19 cellular contexts compared by ENCODE assay signal in the genomic region with DNA sequence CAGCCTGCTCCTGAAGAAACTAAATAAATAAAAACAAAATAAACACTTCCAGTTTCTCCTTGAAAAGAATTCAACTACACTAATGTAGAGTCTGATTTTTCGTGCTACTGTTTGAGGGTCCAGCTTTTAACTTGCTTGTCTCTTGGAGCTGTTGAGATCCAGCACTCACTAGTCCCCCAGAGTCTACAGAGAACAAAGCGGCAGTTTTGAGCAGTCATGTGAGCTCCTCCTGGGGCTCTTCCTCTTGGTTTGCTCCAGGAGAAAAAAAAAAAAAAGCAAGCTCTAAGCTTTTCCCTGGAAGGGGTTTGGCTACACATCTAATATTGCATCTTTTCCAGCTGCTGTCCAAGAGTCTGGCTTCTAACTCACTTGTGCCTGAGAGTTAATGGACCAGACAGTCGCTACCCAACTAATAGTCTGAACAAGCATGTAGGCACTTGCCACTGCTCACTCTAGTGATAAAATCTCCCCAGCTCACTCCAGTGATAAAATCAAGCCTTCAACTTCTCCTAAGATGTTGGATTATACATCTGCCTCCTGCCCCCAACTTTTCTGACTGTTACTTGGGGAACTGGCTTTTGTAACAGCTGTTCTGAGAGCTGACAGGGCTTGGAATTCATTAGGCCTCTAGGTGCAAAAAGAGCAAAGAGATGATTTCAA.
DNase-seq lines count a peak whose midpoint lies in the region; ATAC-seq and TF ChIP-seq lines count a peak whose summit lies in the region.
"Had no signal": no experiment of that assay in that cellular context is flagged by ENCODE, and none has a peak within 500 bp of the region (broad histone marks: within the 10 kb centered on the region; RNA-seq: fewer than 3 reads in every experiment).

No MANE protein-coding gene starts in this region.

- H4K20me1 ChIP-seq in neural progenitor cell (ENCODE audit: low read depth) = no peaks in the 10 kb centered on the region

- H3K27ac Mint-ChIP-seq in neural progenitor cell = no peak overlapping the region
- H3K27ac Mint-ChIP-seq: CD14-positive monocyte had no signal

- no peaks in the 10 kb centered on the region for H3K9me3 ChIP-seq in neural progenitor cell (ENCODE audit: low read depth)
- H3K9me3 ChIP-seq: Caco-2 had no signal

- no peak for TF ChIP-seq CTCF in neural progenitor cell (IDR thresholded peaks at IDR 0.05)

- H3K4me3 Mint-ChIP-seq in neural progenitor cell = no peak overlapping the region
- H3K4me3 Mint-ChIP-seq: CD14-positive monocyte had no signal

- no peak overlapping the region for H3K27ac ChIP-seq in neural progenitor cell
- H3K27ac ChIP-seq: A549, RWPE1 had no signal

- peak overlapping the region; percentile 86 for H2AFZ ChIP-seq in neural progenitor cell (replicated peaks)

- peaks cover 15% of the 10 kb centered on the region for H3K9me3 Mint-ChIP-seq in neural progenitor cell

- no peaks in the 10 kb centered on the region for H3K27me3 ChIP-seq in neural progenitor cell

- H3K27me3 Mint-ChIP-seq in neural progenitor cell (ENCODE audit: insufficient read depth, low read depth) = peaks cover 7% of the 10 kb centered on the region

- H3K4me3 ChIP-seq in neural progenitor cell = no peak overlapping the region
- H3K4me3 ChIP-seq: A549 had no signal

- no peak overlapping the region for H3K4me2 ChIP-seq in neural progenitor cell
- H3K4me2 ChIP-seq: A549 had no signal

- no peaks in the 10 kb centered on the region for H3K36me3 Mint-ChIP-seq in neural progenitor cell
- H3K36me3 Mint-ChIP-seq: CD14-positive monocyte had no signal

- peaks cover 18% of the 10 kb centered on the region for H3K4me1 Mint-ChIP-seq in neural progenitor cell
- H3K4me1 Mint-ChIP-seq: CD14-positive monocyte had no signal

- no peaks in the 10 kb centered on the region for H3K36me3 ChIP-seq in neural progenitor cell

- DNase-seq in DMS 273 (lab: John Stamatoyannopoulos, UW; ENCODE audit: unreplicated experiment) (peak; percentile 63), NCI-H2171 treated with DMSO at 0.1 percent for 48 hours (lab: John Stamatoyannopoulos, UW) (peak; percentile 92), foreskin melanocyte (peak; percentile 36), neural progenitor cell (ENCODE audit: low spot score) (peak; percentile 5), NCI-H2196 treated with DMSO at 0.1 percent for 48 hours (lab: John Stamatoyannopoulos, UW; ENCODE audit: unreplicated experiment) (no peak), amniotic stem cell (lab: John Stamatoyannopoulos, UW) (no peak), OCI-M1 (lab: John Stamatoyannopoulos, UW) (no peak)
- DNase-seq: Caco-2; DMS53; KBM-7; MV-4-11; NCI-H1417; NCI-H1930; NCI-H526 treated with DMSO at 0.1 percent for 48 hours; NK-92 treated with Interleukin-12 subunit alpha and Interleukin-12 subunit beta, amount 100 ng/mL, for 24 hours had no signal

- no peak overlapping the region for H3K9ac ChIP-seq in neural progenitor cell

- H3K4me1 ChIP-seq in neural progenitor cell = peaks cover 15% of the 10 kb centered on the region
- H3K4me1 ChIP-seq: Caco-2 had no signal

- H3K79me2 ChIP-seq in neural progenitor cell (ENCODE audit: low read depth) = no peaks in the 10 kb centered on the region

- no peaks in the 10 kb centered on the region for H3F3A ChIP-seq in neural progenitor cell (ENCODE audit: low read depth)

- no peak for ATAC-seq in GM19397 (IDR thresholded peaks at IDR 0.05; ENCODE audit: unreplicated experiment)
- ATAC-seq: A549 had no signal

Comparison
In these comparisons a context has a peak if more than half of its experiments do, and no peak if none do; other contexts are left out.
1. DNase-seq: peak in DMS 273 (single experiment), NCI-H2171 treated with DMSO at 0.1 percent for 48 hours (single experiment), foreskin melanocyte (single experiment) and neural progenitor cell (single experiment); none in NCI-H2196 treated with DMSO at 0.1 percent for 48 hours (single experiment), amniotic stem cell (single experiment) and OCI-M1 (single experiment).